Comparison of ENCODE assay signal across 8 cellular contexts in genomic region chr12:120437735-120438494, GRCh38.
DNase-seq lines count a peak whose midpoint lies in the region; ATAC-seq and TF ChIP-seq lines count a peak whose summit lies in the region.

TSS of gene COX6A1 (plus strand) at chr12:120438113. CDS start at chr12:120438127, 14 bp downstream.

- DNase-seq in AG10803 (ENCODE audit: low read depth) = peak; percentile 96
- DNase-seq in NCI-H345 treated with DMSO at 0.1 percent for 48 hours (lab: John Stamatoyannopoulos, UW; ENCODE audit: unreplicated experiment) = peak; percentile 99
- DNase-seq in activated CD4-positive, CD25-positive, alpha-beta regulatory T cell (lab: John Stamatoyannopoulos, UW) = peak; percentile 85 to 94 (median 92)
- DNase-seq in central memory CD4-positive, alpha-beta T cell = peak; percentile 98
- DNase-seq in iris pigment epithelial cell (ENCODE audit: low read depth) = peak; percentile 98
- DNase-seq in stimulated activated CD4-positive, alpha-beta T cell treated with anti-CD3 and anti-CD28 coated beads, Interleukin-12 subunit alpha, Interleukin-12 subunit beta, amount 100 ng/mL, for 4 hours = peak; percentile 95

- TF ChIP-seq CTCF in AG10803 (conservative IDR thresholded peaks at IDR 0.05; ENCODE audit: low read length) = no peak

- peak; percentile 96 for ATAC-seq in GM19023 (IDR thresholded peaks at IDR 0.05; ENCODE audit: unreplicated experiment)
- peak; percentile 95 for ATAC-seq in HG03280 (IDR thresholded peaks at IDR 0.05; ENCODE audit: unreplicated experiment)

- peak within 1 kb of the TSS; percentile 96 for H3K4me3 ChIP-seq in AG10803 (ENCODE audit: low read length)

Comparison
In these comparisons a context has a peak if more than half of its experiments do, and no peak if none do; other contexts are left out.
1. Peak in every context shown above with its lines: DNase-seq, ATAC-seq and H3K4me3 ChIP-seq.